6 cellular contexts compared by ENCODE assay signal in the genomic region with DNA sequence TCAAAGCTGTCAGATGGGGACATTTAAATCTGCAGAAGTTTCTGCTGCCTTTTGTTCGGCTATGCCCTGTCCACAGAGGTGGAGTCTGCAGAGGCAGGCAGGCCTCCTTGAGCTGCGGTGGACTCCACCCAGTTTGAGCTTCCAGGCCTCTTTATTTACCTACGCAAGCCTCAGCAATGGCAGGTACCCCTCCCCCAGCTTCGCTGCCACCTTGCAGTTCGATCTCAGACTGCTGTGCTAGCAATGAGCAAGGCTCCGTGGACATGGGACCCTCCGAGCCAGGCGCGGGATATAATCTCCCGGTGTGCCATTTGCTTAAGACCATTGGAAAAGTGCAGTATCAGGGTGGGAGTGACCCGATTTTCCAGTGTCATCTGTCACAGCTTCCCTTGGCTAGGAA.
"Had no signal": no experiment of that assay in that cellular context is flagged by ENCODE, and none has a peak within 500 bp of the region (broad histone marks: within the 10 kb centered on the region; RNA-seq: fewer than 3 reads in every experiment).

No MANE protein-coding gene starts in this region.

- DNase-seq: GM23248, GOT3, H7, H9, HCEC 1CT, HFFc6 had no signal
